Comparison of ENCODE assay signal across 10 cellular contexts in the genomic region with DNA sequence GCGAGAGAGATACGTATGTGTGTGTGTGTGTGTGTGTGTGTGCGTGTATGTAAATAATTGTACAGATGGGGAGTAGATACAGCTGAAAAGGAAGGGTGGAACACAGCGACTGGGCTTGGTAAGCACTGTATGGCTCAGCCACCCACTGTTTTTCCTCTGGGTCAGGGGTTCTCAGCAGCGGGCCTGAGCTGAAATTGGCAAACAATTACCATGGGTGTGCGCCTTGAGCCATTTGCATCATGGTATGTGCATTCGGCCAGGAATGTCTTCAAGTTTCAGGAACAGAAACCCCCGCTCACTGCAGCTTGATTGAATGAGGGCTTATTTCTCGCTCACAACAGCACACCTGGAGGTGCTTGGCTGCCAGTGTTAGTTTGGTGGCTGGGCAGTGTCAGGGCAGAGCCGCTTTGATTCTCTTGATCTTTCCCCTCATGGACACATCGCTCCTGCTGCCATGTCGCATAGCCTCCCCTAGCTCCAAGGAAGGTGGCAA.
DNase-seq lines count a peak whose midpoint lies in the region; ATAC-seq and TF ChIP-seq lines count a peak whose summit lies in the region.
"Had no signal": no experiment of that assay in that cellular context is flagged by ENCODE, and none has a peak within 500 bp of the region (broad histone marks: within the 10 kb centered on the region; RNA-seq: fewer than 3 reads in every experiment).

No MANE protein-coding gene starts in this region.

- no peak overlapping the region for H3K4me3 ChIP-seq in lower lobe of right lung
- no peak overlapping the region for H3K4me3 ChIP-seq in foreskin fibroblast (ENCODE audit: low read depth in 1 of 2, low read length in 2 of 2)
- no peak overlapping the region for H3K4me3 ChIP-seq in Caco-2 (ENCODE audit: low read depth, low read length)
- H3K4me3 ChIP-seq: esophagus muscularis mucosa had no signal

- H3K27ac Mint-ChIP-seq in HFFc6 (peak overlapping the region; percentile 96), Caco-2 (ENCODE audit: unreplicated experiment) (no peak overlapping the region)

- TF ChIP-seq CTCF in HFFc6 (IDR thresholded peaks at IDR 0.05) = no peak
- TF ChIP-seq CTCF in lower lobe of right lung (IDR thresholded peaks at IDR 0.05) = no peak
- no peak for TF ChIP-seq CTCF in foreskin fibroblast (IDR thresholded peaks at IDR 0.05; ENCODE audit: low read depth, low read length)
- TF ChIP-seq CTCF in Caco-2 (IDR thresholded peaks at IDR 0.05; ENCODE audit: insufficient read depth in 1 of 2, low read depth in 1 of 2, low read length in 1 of 2, severe bottlenecking in 1 of 2, unreplicated experiment in 1 of 2) = no peak

- no peaks in the 10 kb centered on the region for H3K9me3 ChIP-seq in lower lobe of right lung
- H3K9me3 ChIP-seq in Caco-2 = no peaks in the 10 kb centered on the region
- H3K9me3 ChIP-seq: esophagus muscularis mucosa had no signal

- intact Hi-C loops in lower lobe of right lung (cut with DNase I) = no loop called here
- intact Hi-C loops in Caco-2 (cut with micrococcal nuclease; ENCODE audit: unreplicated experiment) = no loop called here

- DNase-seq in HFFc6 (no peak), NCI-H2227 treated with DMSO at 0.1 percent for 48 hours (lab: John Stamatoyannopoulos, UW) (peak; percentile 90), lower lobe of right lung (no peak), foreskin fibroblast (no peak), foreskin melanocyte (no peak), Caco-2 (no peak)
- no peak for DNase-seq in stimulated activated CD8-positive, alpha-beta memory T cell treated with anti-CD3 and anti-CD28 coated beads, Interleukin-4, amount 100 ng/mL, for 48 hours
- DNase-seq: GOT3 had no signal

- ATAC-seq in GM18520 (IDR thresholded peaks at IDR 0.05; ENCODE audit: unreplicated experiment) (peak; percentile 38), lower lobe of right lung (peak; percentile 38 to 44)

- H3K9me3 Mint-ChIP-seq in HFFc6 = no peaks in the 10 kb centered on the region
- peaks cover 9% of the 10 kb centered on the region for H3K9me3 Mint-ChIP-seq in Caco-2 (ENCODE audit: unreplicated experiment)

- H3K4me3 Mint-ChIP-seq in HFFc6 = no peak overlapping the region
- H3K4me3 Mint-ChIP-seq in Caco-2 (ENCODE audit: unreplicated experiment) = no peak overlapping the region

- H3K27me3 Mint-ChIP-seq in HFFc6 (ENCODE audit: insufficient read depth) = no peaks in the 10 kb centered on the region; the same call in none of the 2 replicates
- no peaks in the 10 kb centered on the region for H3K27me3 Mint-ChIP-seq in Caco-2 (ENCODE audit: insufficient read depth, unreplicated experiment)

- BruUV-seq in Caco-2 (replicated peaks; lab: Mats Ljungman, UMichigan) = no TSS peak

- H3K4me1 ChIP-seq in lower lobe of right lung (peaks cover 44% of the 10 kb centered on the region), Caco-2 (no peaks in the 10 kb centered on the region; the same call in 1 of the 2 replicates)

- no peak overlapping the region for H3K27ac ChIP-seq in lower lobe of right lung
- H3K27ac ChIP-seq: esophagus muscularis mucosa had no signal

- H3K27me3 ChIP-seq in lower lobe of right lung (ENCODE audit: low read depth) = no peaks in the 10 kb centered on the region
- H3K27me3 ChIP-seq in Caco-2 (replicated peaks; ENCODE audit: control insufficient read depth, insufficient read depth, low read length) = no peaks in the 10 kb centered on the region
- H3K27me3 ChIP-seq: esophagus muscularis mucosa had no signal

- POLR2A ChIA-PET in Caco-2 (lab: Charles Lee) = interaction anchor here (0.6 kb wide), 1 partner anchor 50 kb away, joined by 10 read pairs; no protein-coding TSS in a partner anchor

- CTCF ChIA-PET in Caco-2 (lab: Charles Lee) = no interaction called here

- H3K4me1 Mint-ChIP-seq in HFFc6 (ENCODE audit: low read depth) = peaks cover 75% of the 10 kb centered on the region
- peaks cover 15% of the 10 kb centered on the region for H3K4me1 Mint-ChIP-seq in Caco-2 (ENCODE audit: low read depth, unreplicated experiment)

- H3K36me3 Mint-ChIP-seq in HFFc6 (ENCODE audit: low read depth) (peaks cover 17% of the 10 kb centered on the region), Caco-2 (ENCODE audit: insufficient read depth, unreplicated experiment) (peaks cover 67% of the 10 kb centered on the region)

- H3K36me3 ChIP-seq in lower lobe of right lung (peaks cover 16% of the 10 kb centered on the region), Caco-2 (ENCODE audit: control insufficient read depth, insufficient read depth, low read length) (peaks cover 2% of the 10 kb centered on the region; the same call in 1 of the 2 replicates)
